ENCODE assay signal across 15 cellular contexts in genomic region chr9:112760821-112761220, GRCh38. TPM values are rescaled to one million over a fixed set of nuclear protein-coding genes. Genes with fewer than 3 reads are reported as not detected.
A peak's percentile ranks its signal among the peaks of the same experiment; 100 is the strongest.
DNase-seq lines count a peak whose midpoint lies in the region; ATAC-seq and TF ChIP-seq lines count a peak whose summit lies in the region.
"Had no signal": no experiment of that assay in that cellular context is flagged by ENCODE, and none has a peak within 500 bp of the region (broad histone marks: within the 10 kb centered on the region; RNA-seq: fewer than 3 reads in every experiment).

No MANE protein-coding gene starts in this region.

- CTCF ChIA-PET in CD8-positive, alpha-beta memory T cell (lab: Charles Lee) = no interaction called here
- CTCF ChIA-PET in IMR-90 (lab: Yijun Ruan, JAX) = no interaction called here

- no peaks in the 10 kb centered on the region for H3K27me3 Mint-ChIP-seq in CD8-positive, alpha-beta memory T cell
- no peaks in the 10 kb centered on the region for H3K27me3 Mint-ChIP-seq in effector memory CD8-positive, alpha-beta T cell
- no peaks in the 10 kb centered on the region for H3K27me3 Mint-ChIP-seq in neural crest cell (ENCODE audit: low read depth)
- H3K27me3 Mint-ChIP-seq: B cell; CD4-positive, alpha-beta memory T cell had no signal

- no peak overlapping the region for H3K18ac ChIP-seq in IMR-90 (ENCODE audit: low read depth, low read length)
- H3K18ac ChIP-seq in trophoblast cell (ENCODE audit: low read length) = no peak overlapping the region

- no peak overlapping the region for H3K9ac ChIP-seq in IMR-90 (ENCODE audit: low read depth, low read length)
- no peak overlapping the region for H3K9ac ChIP-seq in trophoblast cell (ENCODE audit: low read length)

- H3K4ac ChIP-seq in IMR-90 (ENCODE audit: low read depth, low read length) (no peak overlapping the region; the same call in 1 of the 2 replicates), trophoblast cell (ENCODE audit: low read depth, low read length) (no peak overlapping the region)

- no peak overlapping the region for H2BK15ac ChIP-seq in IMR-90 (ENCODE audit: low read depth, low read length)

- H2BK5ac ChIP-seq in IMR-90 (ENCODE audit: low read depth, low read length, poor library complexity, severe bottlenecking) (no peak overlapping the region), trophoblast cell (ENCODE audit: low read depth, low read length, poor library complexity) (no peak overlapping the region)

- no peak overlapping the region for H3K27ac ChIP-seq in CD8-positive, alpha-beta memory T cell (ENCODE audit: low read depth, low read length)
- H3K27ac ChIP-seq in IMR-90 (ENCODE audit: insufficient read depth, low read length) (no peak overlapping the region), trophoblast cell (ENCODE audit: low read depth, low read length) (no peak overlapping the region)

- H3K9me3 Mint-ChIP-seq in CD8-positive, alpha-beta memory T cell = no peaks in the 10 kb centered on the region
- H3K9me3 Mint-ChIP-seq in effector memory CD8-positive, alpha-beta T cell = no peaks in the 10 kb centered on the region
- H3K9me3 Mint-ChIP-seq in neural crest cell = no peaks in the 10 kb centered on the region
- H3K9me3 Mint-ChIP-seq: CD4-positive, alpha-beta memory T cell; GM23338 had no signal

- BruUV-seq in IMR-90 (replicated peaks; lab: Mats Ljungman, UMichigan) = no TSS peak

- no peak for TF ChIP-seq RAD21 in IMR-90 (IDR thresholded peaks at IDR 0.05; ENCODE audit: low read length)

- WGBS in IMR-90 (ENCODE audit: extremely low coverage in 2 of 2, insufficient read length in 1 of 2), 2 experiments = 89% methylated on average over 7 of the region's 8 CpGs; no CpG with 5 or more reads in 1 of the 2 experiments
- 94% methylated on average over 2 of the region's 8 CpGs for WGBS in trophoblast cell (ENCODE audit: extremely low coverage, insufficient coverage, insufficient read length)

- no peak for TF ChIP-seq CTCF in IMR-90 (conservative IDR thresholded peaks at IDR 0.05; ENCODE audit: low read depth, low read length)
- no peak for TF ChIP-seq CTCF in neural crest cell (conservative IDR thresholded peaks at IDR 0.05)

- ATAC-seq in IMR-90 (ENCODE audit: low read depth) (no peak), HG02840 (IDR thresholded peaks at IDR 0.05; ENCODE audit: low FRiP score, unreplicated experiment) (no peak)
- ATAC-seq in effector memory CD8-positive, alpha-beta T cell (replicated peaks) = peak; percentile 73
- ATAC-seq: GM23338 had no signal

- H3K9me1 ChIP-seq in IMR-90 (ENCODE audit: insufficient read depth, low read length) = peaks cover 35% of the 10 kb centered on the region

- H3K14ac ChIP-seq in IMR-90 (replicated peaks; ENCODE audit: low read depth, low read length) (0 out of 2 replicates have a peak overlapping the region, but pooled peaks have one; percentile 5), trophoblast cell (ENCODE audit: low read length) (no peak overlapping the region)

- H2BK120ac ChIP-seq in IMR-90 (ENCODE audit: low read depth, low read length) = peak overlapping the region; percentile 29; the same call in 1 of the 2 replicates
- no peak overlapping the region for H2BK120ac ChIP-seq in trophoblast cell (ENCODE audit: insufficient read depth, low read length, poor library complexity)

- H4K8ac ChIP-seq in IMR-90 (ENCODE audit: low read depth in 2 of 2, low read length in 2 of 2) (no peak overlapping the region), trophoblast cell (ENCODE audit: low read depth, low read length) (no peak overlapping the region)

- H2AFZ ChIP-seq in IMR-90 (replicated peaks; ENCODE audit: low read length, poor library complexity) (no peak overlapping the region), trophoblast cell (ENCODE audit: insufficient read depth, low read length, poor library complexity) (no peak overlapping the region)
- H2AFZ ChIP-seq: GM23338 had no signal

- no peak overlapping the region for H3K23ac ChIP-seq in IMR-90 (ENCODE audit: low read depth, low read length)
- no peak overlapping the region for H3K23ac ChIP-seq in trophoblast cell (ENCODE audit: low read length)

- peaks cover 45% of the 10 kb centered on the region for H4K20me1 ChIP-seq in IMR-90 (ENCODE audit: insufficient read depth, low read length)

- H3K4me3 Mint-ChIP-seq in CD8-positive, alpha-beta memory T cell = peak overlapping the region in 3 of 7 donors; percentile 17 to 72 (median 50)
- H3K4me3 Mint-ChIP-seq in effector memory CD8-positive, alpha-beta T cell = peak overlapping the region in 1 of 2 donors; percentile 1
- H3K4me3 Mint-ChIP-seq in neural crest cell = no peak overlapping the region
- H3K4me3 Mint-ChIP-seq: B cell; CD4-positive, alpha-beta memory T cell; GM23338 had no signal

- POLR2A ChIA-PET in CD8-positive, alpha-beta memory T cell (lab: Charles Lee) = no interaction called here
- POLR2A ChIA-PET in IMR-90 (lab: Charles Lee; ENCODE audit: unreplicated experiment) = no interaction called here

- in situ Hi-C loops in IMR-90 (cut with MboI; ENCODE audit: low sequenced_read_pairs) = no loop called here

- H3K79me1 ChIP-seq in IMR-90 (ENCODE audit: low read depth in 1 of 2, low read length in 2 of 2) (peaks cover 35 to 73% of the 10 kb centered on the region in 2 experiments), trophoblast cell (ENCODE audit: low read length) (peaks cover 2% of the 10 kb centered on the region)

- dilution Hi-C loops in IMR-90 (cut with HindIII; ENCODE audit: low sequenced_read_pairs, unreplicated experiment) = no loop called here

- H3K36me3 ChIP-seq in CD8-positive, alpha-beta memory T cell (ENCODE audit: insufficient read depth, low read length) = no peaks in the 10 kb centered on the region
- H3K36me3 ChIP-seq in IMR-90 (ENCODE audit: control insufficient read depth, insufficient read depth, low read length) = no peaks in the 10 kb centered on the region
- H3K36me3 ChIP-seq in trophoblast cell (ENCODE audit: control insufficient read depth in 1 of 2, insufficient read depth in 2 of 2, low read length in 2 of 2) = no peaks in the 10 kb centered on the region

- H2BK20ac ChIP-seq in IMR-90 (ENCODE audit: low read depth, low read length) = no peak overlapping the region

- no peak overlapping the region for H2AK9ac ChIP-seq in IMR-90 (replicated peaks; ENCODE audit: low read depth, low read length, poor library complexity)

- peaks cover 0 to 3% (median 2%) of the 10 kb centered on the region in 3 donors for H3K36me3 Mint-ChIP-seq in CD8-positive, alpha-beta memory T cell
- H3K36me3 Mint-ChIP-seq in effector memory CD8-positive, alpha-beta T cell (ENCODE audit: insufficient read depth) = peaks cover 20% of the 10 kb centered on the region
- H3K36me3 Mint-ChIP-seq in neural crest cell (ENCODE audit: low read depth) = no peaks in the 10 kb centered on the region

- TF ChIP-seq POLR2A in IMR-90 (IDR thresholded peaks at IDR 0.05; ENCODE audit: low read depth, low read length) = no peak

- H3K9me3 ChIP-seq in CD8-positive, alpha-beta memory T cell (ENCODE audit: low read length) = no peaks in the 10 kb centered on the region
- H3K9me3 ChIP-seq in IMR-90 (ENCODE audit: control insufficient read depth, insufficient read depth, low read length) (no peaks in the 10 kb centered on the region), trophoblast cell (ENCODE audit: insufficient read depth, low read depth, low read length) (no peaks in the 10 kb centered on the region)

- peak overlapping the region in 5 of 8 donors; percentile 22 to 85 (median 32) for H3K27ac Mint-ChIP-seq in CD8-positive, alpha-beta memory T cell
- peak overlapping the region in 1 of 2 donors; percentile 50 for H3K27ac Mint-ChIP-seq in effector memory CD8-positive, alpha-beta T cell
- H3K27ac Mint-ChIP-seq in neural crest cell (ENCODE audit: unreplicated experiment) = peak overlapping the region; percentile 57
- H3K27ac Mint-ChIP-seq: B cell, GM23338 had no signal

- no peak overlapping the region for H4K91ac ChIP-seq in IMR-90 (ENCODE audit: insufficient read depth, low read depth, low read length)
- no peak overlapping the region for H4K91ac ChIP-seq in trophoblast cell (ENCODE audit: low read depth, low read length)

- peaks cover 63 to 81% (median 80%) of the 10 kb centered on the region in 3 donors for H3K4me1 Mint-ChIP-seq in CD8-positive, alpha-beta memory T cell
- peaks cover 57 to 73% of the 10 kb centered on the region in 2 donors for H3K4me1 Mint-ChIP-seq in effector memory CD8-positive, alpha-beta T cell (ENCODE audit: low read depth in 2 of 2)
- peaks cover 32% of the 10 kb centered on the region for H3K4me1 Mint-ChIP-seq in neural crest cell

- no peak overlapping the region for H4K5ac ChIP-seq in IMR-90 (ENCODE audit: low read depth, low read length)

- H3K79me2 ChIP-seq in trophoblast cell (ENCODE audit: control insufficient read depth, insufficient read depth, low read length, poor library complexity) = no peaks in the 10 kb centered on the region

- no peak for DNase-seq in CD8-positive, alpha-beta memory T cell
- DNase-seq in IMR-90 = no peak
- no peak for DNase-seq in effector memory CD8-positive, alpha-beta T cell
- no peak for DNase-seq in neural crest cell (ENCODE audit: low read depth, low spot score)
- no peak for DNase-seq in T-helper 1 cell
- no peak for DNase-seq in trophoblast cell
- DNase-seq: C1 segment of cervical spinal cord; CD4-positive, alpha-beta memory T cell; COR-L47; DND-41; GDM1; H7 had no signal

- H3K4me2 ChIP-seq in IMR-90 (ENCODE audit: low read depth, low read length) (no peak overlapping the region), trophoblast cell (ENCODE audit: low read length) (no peak overlapping the region)
- H3K4me2 ChIP-seq: GM23338 had no signal

- H3K4me1 ChIP-seq in CD8-positive, alpha-beta memory T cell (ENCODE audit: insufficient read depth, low read length) = peaks cover 8% of the 10 kb centered on the region
- peaks cover 27% of the 10 kb centered on the region for H3K4me1 ChIP-seq in IMR-90 (ENCODE audit: control insufficient read depth, insufficient read depth, low read length)
- peaks cover 13 to 23% of the 10 kb centered on the region in 2 experiments for H3K4me1 ChIP-seq in trophoblast cell (ENCODE audit: control insufficient read depth in 1 of 2, insufficient read depth in 2 of 2, low read length in 2 of 2)

- no peak overlapping the region for H2BK12ac ChIP-seq in trophoblast cell (ENCODE audit: low read length)

- H3K4me3 ChIP-seq in CD8-positive, alpha-beta memory T cell (ENCODE audit: low read length) = no peak overlapping the region
- H3K4me3 ChIP-seq in IMR-90 (ENCODE audit: insufficient read depth, low read depth, low read length) (no peak overlapping the region), trophoblast cell (ENCODE audit: low read depth, low read length) (no peak overlapping the region)
- H3K4me3 ChIP-seq: GM23338 had no signal

- intact Hi-C loops in IMR-90 (cut with micrococcal nuclease) = no loop called here

- H4K12ac ChIP-seq in trophoblast cell (ENCODE audit: low read depth, low read length) = no peak overlapping the region

- peak overlapping the region; percentile 54 for H2AK5ac ChIP-seq in IMR-90 (ENCODE audit: low read depth, low read length)
- no peak overlapping the region for H2AK5ac ChIP-seq in trophoblast cell (ENCODE audit: low read length)

- H3K27me3 ChIP-seq in CD8-positive, alpha-beta memory T cell (ENCODE audit: insufficient read depth, low read length, poor library complexity, severe bottlenecking) = no peaks in the 10 kb centered on the region
- H3K27me3 ChIP-seq in IMR-90 (ENCODE audit: control insufficient read depth, insufficient read depth, low read length) (no peaks in the 10 kb centered on the region), trophoblast cell (ENCODE audit: insufficient read depth, low read length) (no peaks in the 10 kb centered on the region)

- no peak overlapping the region for H3K56ac ChIP-seq in IMR-90 (ENCODE audit: extremely low read depth, insufficient read depth, low read length)

RNA-seq across cellular contexts. Expression of gene SNX30, which starts 10.3 kb away (rescaled TPM):
- total RNA-seq in CD8-positive, alpha-beta memory T cell = 1 to 10 TPM; 3.3 to 3.7 TPM
- 3.9 TPM for polyA plus RNA-seq in CD8-positive, alpha-beta memory T cell
- 18.8 and 23.6 TPM in 2 replicates for total RNA-seq in IMR-90 (2012; rRNA removed)
- 7.6 and 8.0 TPM in 2 replicates for polyA plus RNA-seq in IMR-90 (2012; rRNA removed)
- polyA plus RNA-seq in IMR-90 (2012; cell fraction: cytosol; rRNA removed) = 2.0 and 2.5 TPM in 2 replicates
- polyA plus RNA-seq in IMR-90 (2012; cell fraction: nucleus; rRNA removed; ENCODE audit: low replicate concordance) = 4.3 and 18.5 TPM in 2 replicates
- 14.5 and 15.5 TPM in 2 replicates for total RNA-seq in neural crest cell
- polyA plus RNA-seq in trophoblast cell (2013) = 9.6 and 9.9 TPM in 2 replicates

RNA-seq across cellular contexts. Expression of gene INIP, which starts 42.9 kb away (rescaled TPM):
- 10 to 100 TPM; 40.2 to 44.9 TPM for total RNA-seq in CD8-positive, alpha-beta memory T cell
- polyA plus RNA-seq in CD8-positive, alpha-beta memory T cell = 47.9 TPM
- total RNA-seq in IMR-90 (2012; rRNA removed) = 15.4 and 23.3 TPM in 2 replicates
- polyA plus RNA-seq in IMR-90 (2012; rRNA removed) = 10.7 and 11.1 TPM in 2 replicates
- 2.2 and 4.5 TPM in 2 replicates for polyA plus RNA-seq in IMR-90 (2012; cell fraction: cytosol; rRNA removed)
- polyA plus RNA-seq in IMR-90 (2012; cell fraction: nucleus; rRNA removed; ENCODE audit: low replicate concordance) = 0.74 and 3.5 TPM in 2 replicates
- 37.7 and 43.6 TPM in 2 replicates for total RNA-seq in neural crest cell
- 12.7 and 12.8 TPM in 2 replicates for polyA plus RNA-seq in trophoblast cell (2013)
